In genomic region chr11:110049501-110050200, GRCh38 we compare ENCODE assay signal across 23 cellular contexts. TPM values are rescaled to one million over a fixed set of nuclear protein-coding genes. Genes with fewer than 3 reads are reported as not detected.
A peak's percentile ranks its signal among the peaks of the same experiment; 100 is the strongest.
DNase-seq lines count a peak whose midpoint lies in the region; ATAC-seq, FAIRE-seq and TF ChIP-seq lines count a peak whose summit lies in the region.
"Had no signal": no experiment of that assay in that cellular context is flagged by ENCODE, and none has a peak within 500 bp of the region (broad histone marks: within the 10 kb centered on the region; RNA-seq: fewer than 3 reads in every experiment).

No MANE protein-coding gene starts in this region.

- peak overlapping the region; percentile 75 for H2BK5ac ChIP-seq in neuronal stem cell (ENCODE audit: low read length)

- POLR2A ChIA-PET in K562 (lab: Yijun Ruan, JAX), result interaction anchor here (0.9 to 1.7 kb wide), 2 partner anchors 10 to 14 kb away, joined by 3 to 4 read pairs; no protein-coding TSS in a partner anchor

- in situ Hi-C loops in K562 (cut with MboI), result no loop called here

- peaks cover 2% of the 10 kb centered on the region for H3K79me1 ChIP-seq in neuronal stem cell (ENCODE audit: low read depth, low read length)

- H4K91ac ChIP-seq in neuronal stem cell (ENCODE audit: low read depth, low read length, poor library complexity), result peak overlapping the region; percentile 97

- H3K27ac ChIP-seq in K562 (ENCODE audit: extremely low read depth, low read depth, low read length) (no peak overlapping the region), neuronal stem cell (replicated peaks; ENCODE audit: low read length) (no peak overlapping the region), coronary artery (no peak overlapping the region)
- H3K27ac ChIP-seq: 22Rv1, BLaER1, C4-2B had no signal

- H3K4ac ChIP-seq in neuronal stem cell (ENCODE audit: low read length), result no peak overlapping the region

- no peak overlapping the region for H3K18ac ChIP-seq in neuronal stem cell (ENCODE audit: low read length)

- peak overlapping the region; percentile 84 for H2BK12ac ChIP-seq in neuronal stem cell (ENCODE audit: low read length)

- no peak overlapping the region for H4K8ac ChIP-seq in neuronal stem cell (ENCODE audit: low read depth, low read length)

- H2AK5ac ChIP-seq in neuronal stem cell (ENCODE audit: low read depth, low read length), result peak overlapping the region; percentile 46

- H3K9ac ChIP-seq in K562 (ENCODE audit: insufficient read depth in 1 of 2, low read depth in 2 of 2, low read length in 2 of 2), result no peak overlapping the region
- H3K9ac ChIP-seq in neuronal stem cell (ENCODE audit: low read depth, low read length, poor library complexity), result peak overlapping the region; percentile 60
- H3K9ac ChIP-seq: BLaER1 had no signal

- H4K20me1 ChIP-seq in K562 (replicated peaks; ENCODE audit: control insufficient read depth, insufficient read depth, low read length), result no peaks in the 10 kb centered on the region
- H4K20me1 ChIP-seq: BLaER1 had no signal

- no TSS peak for BruUV-seq in K562 (replicated peaks; lab: Mats Ljungman, UMichigan)

- no peaks in the 10 kb centered on the region; a peak in 1 of 5 replicates for H3K4me1 ChIP-seq in K562 (replicated peaks in 1 of 2; ENCODE audit: control insufficient read depth in 2 of 2, insufficient read depth in 2 of 2, low read length in 2 of 2)
- no peaks in the 10 kb centered on the region for H3K4me1 ChIP-seq in neuronal stem cell (ENCODE audit: control insufficient read depth in 2 of 2, insufficient read depth in 1 of 2, low read depth in 1 of 2, low read length in 2 of 2)
- H3K4me1 ChIP-seq: BLaER1, Caco-2 had no signal

- no peak for ATAC-seq in Right ventricle myocardium inferior
- no peak for ATAC-seq in left ventricle myocardium superior
- ATAC-seq in K562, result no peak
- ATAC-seq in GM21447 (IDR thresholded peaks at IDR 0.05; ENCODE audit: unreplicated experiment), result no peak
- ATAC-seq: CD8-positive, alpha-beta T cell; GM23338; HCT116 had no signal

- TF ChIP-seq POLR2A in K562 (conservative IDR thresholded peaks at IDR 0.05), result no peak

- TF ChIP-seq EP300 in K562 (IDR thresholded peaks at IDR 0.05; ENCODE audit: low read length), result no peak

- H3K9me3 ChIP-seq in K562 (replicated peaks; ENCODE audit: control insufficient read depth, insufficient read depth, low read depth, low read length) (no peaks in the 10 kb centered on the region; the same call in none of the 2 replicates), neuronal stem cell (replicated peaks in 1 of 2; ENCODE audit: control insufficient read depth in 2 of 2, insufficient read depth in 1 of 2, low read depth in 1 of 2, low read length in 2 of 2) (peaks cover 0 to 6% of the 10 kb centered on the region in 2 donors)

- H3K4me2 ChIP-seq in K562 (ENCODE audit: insufficient read depth, low read length) (no peak overlapping the region), neuronal stem cell (ENCODE audit: insufficient read depth, low read length, poor library complexity, severe bottlenecking) (no peak overlapping the region)
- H3K4me2 ChIP-seq: BLaER1, GM23338 had no signal

- H3K79me2 ChIP-seq in K562 (ENCODE audit: control insufficient read depth, insufficient read depth, low read length), result no peaks in the 10 kb centered on the region

- TF ChIP-seq CTCF in K562 (IDR thresholded peaks at IDR 0.05 in 2 of 3, conservative IDR thresholded peaks at IDR 0.05 in 1 of 3; ENCODE audit: insufficient read depth in 2 of 3, low read depth in 1 of 3, low read length in 3 of 3), result no peak
- no peak for TF ChIP-seq CTCF in coronary artery (IDR thresholded peaks at IDR 0.05)

- peak overlapping the region; percentile 75 for H2BK15ac ChIP-seq in neuronal stem cell (ENCODE audit: low read length)

- H3K4me3 ChIP-seq in K562 (no peak overlapping the region), neuronal stem cell (ENCODE audit: low read length in 2 of 2) (peak overlapping the region in 1 of 2 donors; percentile 40), coronary artery (no peak overlapping the region)
- H3K4me3 ChIP-seq: BLaER1, GM23338 had no signal

- DNase-seq in Right ventricle myocardium inferior (ENCODE audit: missing footprints), result peak; percentile 59
- DNase-seq in left ventricle myocardium superior, result no peak
- DNase-seq in K562 (ENCODE audit: extremely low read depth in 1 of 4, low spot score in 3 of 4), result no peak
- no peak for DNase-seq in neuronal stem cell (ENCODE audit: low spot score)
- no peak for DNase-seq in urothelium cell line (ENCODE audit: low spot score)
- no peak for DNase-seq in coronary artery (ENCODE audit: low spot score)
- no peak for DNase-seq in occipital lobe (lab: John Stamatoyannopoulos, UW)
- DNase-seq: Caco-2; CD4-positive, CD25-positive, alpha-beta regulatory T cell; CD8-positive, alpha-beta T cell; DMS153; DND-41; H9 had no signal

- peak overlapping the region; percentile 56 for H3K14ac ChIP-seq in neuronal stem cell (ENCODE audit: low read length)

- peak overlapping the region; percentile 55 for H3K23ac ChIP-seq in neuronal stem cell (ENCODE audit: low read depth, low read length, poor library complexity)

- no peaks in the 10 kb centered on the region for H3K36me3 ChIP-seq in K562 (ENCODE audit: control insufficient read depth, insufficient read depth, low read length)
- no peaks in the 10 kb centered on the region for H3K36me3 ChIP-seq in neuronal stem cell (replicated peaks in 1 of 2; ENCODE audit: control insufficient read depth in 2 of 2, insufficient read depth in 2 of 2, low read length in 2 of 2)
- H3K36me3 ChIP-seq: BLaER1 had no signal

- no peak for FAIRE-seq in K562 (lab: Jason Lieb, UNC)
- FAIRE-seq in urothelium cell line (lab: Jason Lieb, UNC), result peak; percentile 59
- FAIRE-seq: A204.1, G401.6, GM12892, GM19239 had no signal

- H3K27me3 ChIP-seq in K562 (ENCODE audit: control insufficient read depth in 2 of 2, insufficient read depth in 2 of 2, low read length in 2 of 2) (no peaks in the 10 kb centered on the region), neuronal stem cell (ENCODE audit: control insufficient read depth in 3 of 3, insufficient read depth in 3 of 3, low read depth in 1 of 3, low read length in 3 of 3) (no peaks in the 10 kb centered on the region)
- H3K27me3 ChIP-seq: BLaER1 had no signal

- intact Hi-C loops in Right ventricle myocardium inferior (cut with DNase I) (no loop called here), left ventricle myocardium superior (cut with micrococcal nuclease) (no loop called here), K562 (cut with micrococcal nuclease) (no loop called here)

- no peak for TF ChIP-seq RAD21 in K562 (CRISPR knock-in tag; conservative IDR thresholded peaks at IDR 0.05 in 1 of 2, IDR thresholded peaks at IDR 0.05 in 1 of 2)

- H2AFZ ChIP-seq in K562 (ENCODE audit: low read depth, low read length), result no peak overlapping the region
- no peak overlapping the region for H2AFZ ChIP-seq in neuronal stem cell (ENCODE audit: low read length)
- H2AFZ ChIP-seq: GM23338 had no signal

- peak overlapping the region; percentile 8 for H2BK120ac ChIP-seq in neuronal stem cell (ENCODE audit: low read depth, low read length)

- WGBS in K562 (ENCODE audit: insufficient coverage, low coverage, missing lambda C conversion rate), result 65% methylated on average over 27 of the region's 33 CpGs
- no CpG with 5 or more reads among the region's 33 CpGs for WGBS in neuronal stem cell (ENCODE audit: extremely low coverage in 2 of 2, insufficient read length in 2 of 2, insufficient replicate concordance in 1 of 2), 2 donors

- no peaks in the 10 kb centered on the region for H3K9me1 ChIP-seq in K562 (ENCODE audit: control insufficient read depth, insufficient read depth, low read length)

- CTCF ChIA-PET in K562 (lab: Yijun Ruan, JAX; ENCODE audit: low intra/inter-chr PET ratio), result no interaction called here

TF ChIP-seq in K562, 482 proteins besides CTCF, POLR2A, EP300 and RAD21 (continues in another document):
- TF ChIP-seq ZBTB33 (CRISPR knock-in tag; IDR thresholded peaks at IDR 0.05), result 0 out of 2 replicates have a peak, but pooled peaks have one; percentile 32
- TF ChIP-seq PTBP1 (IDR thresholded peaks at IDR 0.05; ENCODE audit: low read depth, low read length), result no peak

RNA-seq across cellular contexts. Expression of gene ZC3H12C, which starts 43.5 kb away (rescaled TPM):
- total RNA-seq in Right ventricle myocardium inferior (18.0 TPM), left ventricle myocardium superior (18.3 TPM), K562 (2014; rRNA removed) (1.8 and 2.0 TPM in 2 replicates), K562 (2014; rRNA removed; fragmentation: Illumina TruSeq; extraction: Trizol) (3.7 and 4.5 TPM in 2 replicates), K562 (2015; rRNA removed; fragmentation: Illumina TruSeq; extraction: Trizol) (3.9 and 5.0 TPM in 2 replicates), K562 (2021) (3.9 and 4.7 TPM in 2 replicates), occipital lobe (32.0 TPM)
- total RNA-seq in K562 (2011; cell fraction: chromatin; rRNA removed; ENCODE audit: low replicate concordance), result 7.3 and 12.7 TPM in 2 replicates
- 2.0 and 2.1 TPM in 2 replicates for total RNA-seq in K562 (2011; cell fraction: nucleolus; rRNA removed)
- 3.4 and 7.3 TPM in 2 replicates for total RNA-seq in K562 (2011; cell fraction: nucleoplasm; rRNA removed)
- polyA plus RNA-seq in K562 (2011; rRNA removed) (4.3 and 5.9 TPM in 2 replicates), K562 (2014; fragmentation: Illumina TruSeq; extraction: Trizol) (2.8 and 3.3 TPM in 2 replicates), K562 (2014; fragmentation: Nextera tagmentation; extraction: Ambion mirVana) (under 1 TPM; 0.56 to 0.69 TPM), K562 (2014; rRNA removed) (1.7 and 2.2 TPM in 2 replicates)
- 2.2 and 2.9 TPM in 2 replicates for polyA plus RNA-seq in K562 (2011; cell fraction: cytosol; rRNA removed)
- polyA plus RNA-seq in K562 (2011; cell fraction: nucleus; rRNA removed), result 7.3 and 12.4 TPM in 2 replicates
- polyA plus RNA-seq in K562 (2012), result 1.7 and 2.4 TPM in 2 replicates
- polyA minus RNA-seq in K562 (2011; rRNA and poly(A)+ RNA removed), result 10.5 and 13.5 TPM in 2 replicates
- polyA minus RNA-seq in K562 (2011; cell fraction: cytosol; rRNA and poly(A)+ RNA removed), result 2.6 and 3.7 TPM in 2 replicates
- 5.9 and 6.7 TPM in 2 replicates for polyA minus RNA-seq in K562 (2011; cell fraction: nucleus; rRNA and poly(A)+ RNA removed)
- polyA plus RNA-seq in neuronal stem cell (2013, experiment 1 of 2), result 5.4 TPM
- 5.8 TPM for polyA plus RNA-seq in neuronal stem cell (2013, experiment 2 of 2)
- total RNA-seq: CD8-positive, alpha-beta T cell had no signal
